ENCODE assay signal across 21 cellular contexts in the genomic region with DNA sequence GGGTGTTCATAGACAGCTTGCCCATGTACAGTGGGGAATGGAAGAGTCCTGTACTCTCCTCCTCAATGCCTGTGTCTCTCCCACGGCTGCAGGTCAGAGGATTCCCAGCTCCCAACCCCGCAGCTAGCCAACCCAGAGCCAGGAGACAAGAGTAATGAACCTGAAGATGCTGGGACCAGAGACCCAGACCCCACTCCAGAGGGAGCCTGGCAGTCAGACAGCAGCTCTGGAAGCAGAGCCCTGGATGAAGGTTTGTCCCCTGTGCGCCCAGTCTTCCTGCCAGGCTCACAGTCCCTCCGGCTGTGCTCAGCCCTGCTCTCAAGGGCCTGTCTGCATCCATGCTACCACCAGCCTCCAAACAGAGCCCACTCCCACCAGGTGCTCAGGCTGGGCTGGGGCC. TPM values are rescaled to one million over a fixed set of nuclear protein-coding genes. Genes with fewer than 3 reads are reported as not detected.
DNase-seq lines count a peak whose midpoint lies in the region; ATAC-seq and TF ChIP-seq lines count a peak whose summit lies in the region.
"Had no signal": no experiment of that assay in that cellular context is flagged by ENCODE, and none has a peak within 500 bp of the region (broad histone marks: within the 10 kb centered on the region; RNA-seq: fewer than 3 reads in every experiment).

No MANE protein-coding gene starts in this region.

- H2AK5ac ChIP-seq in mesenchymal stem cell (ENCODE audit: low read length, severe bottlenecking): no peak overlapping the region

- H4K8ac ChIP-seq in mesenchymal stem cell (ENCODE audit: low read length): peak overlapping the region; percentile 40

- H2BK15ac ChIP-seq in mesenchymal stem cell (ENCODE audit: low read depth, poor library complexity, severe bottlenecking): no peak overlapping the region

- H3K36me3 ChIP-seq in left ventricle myocardium inferior: peaks cover 4% of the 10 kb centered on the region
- no peaks in the 10 kb centered on the region for H3K36me3 ChIP-seq in mesenchymal stem cell (ENCODE audit: control insufficient read depth in 1 of 2, insufficient read depth in 2 of 2, low read depth in 1 of 2, low read length in 2 of 2)
- H3K36me3 ChIP-seq: BLaER1 had no signal

- no peak overlapping the region for H4K91ac ChIP-seq in mesenchymal stem cell (ENCODE audit: low read length)

- DNase-seq in Right ventricle myocardium superior (peak; percentile 40), left ventricle myocardium inferior (no peak), mesenchymal stem cell (no peak), posterior vena cava (ENCODE audit: low spot score) (peak; percentile 31), left colon (no peak), Kasumi-1 (lab: John Stamatoyannopoulos, UW) (no peak)
- DNase-seq: 8988T; Calu3; CD8-positive, alpha-beta T cell; DMS 273 treated with DMSO at 0.1 percent for 48 hours; DMS53; DND-41; EL; GM23248; HCEC 1CT had no signal

- H3K4me3 ChIP-seq in left ventricle myocardium inferior (no peak overlapping the region), mesenchymal stem cell (ENCODE audit: insufficient read depth in 1 of 2, low read depth in 1 of 2, low read length in 2 of 2) (no peak overlapping the region)
- H3K4me3 ChIP-seq: BLaER1, GM23248 had no signal

- H3K27ac ChIP-seq in left ventricle myocardium inferior (replicated peaks) (no peak overlapping the region), mesenchymal stem cell (ENCODE audit: low read length, poor library complexity, severe bottlenecking) (no peak overlapping the region)
- H3K27ac ChIP-seq: GM23248 had no signal

- WGBS in mesenchymal stem cell: 100% methylated on average over 3 of the region's 4 CpGs

- H3K4me1 ChIP-seq in left ventricle myocardium inferior (peaks cover 34% of the 10 kb centered on the region), mesenchymal stem cell (ENCODE audit: control insufficient read depth, insufficient read depth, low read depth, low read length) (peaks cover 8% of the 10 kb centered on the region)

- H2AFZ ChIP-seq in mesenchymal stem cell (ENCODE audit: low read depth, low read length): no peak overlapping the region
- H2AFZ ChIP-seq: GM23248 had no signal

- no peaks in the 10 kb centered on the region for H3K79me1 ChIP-seq in mesenchymal stem cell (replicated peaks; ENCODE audit: low read length, poor library complexity, severe bottlenecking)

- H3K9me3 ChIP-seq in left ventricle myocardium inferior (replicated peaks) (peaks cover 5% of the 10 kb centered on the region), mesenchymal stem cell (ENCODE audit: control insufficient read depth, low read length) (peaks cover 6% of the 10 kb centered on the region)

- no peak overlapping the region for H2BK120ac ChIP-seq in mesenchymal stem cell (ENCODE audit: low read depth, low read length)

- no peak overlapping the region for H3K23ac ChIP-seq in mesenchymal stem cell (ENCODE audit: low read length in 2 of 2)

- H2BK5ac ChIP-seq in mesenchymal stem cell (ENCODE audit: low read depth, low read length, poor library complexity, severe bottlenecking): no peak overlapping the region

- H3K27me3 ChIP-seq in left ventricle myocardium inferior (ENCODE audit: low read depth) (no peaks in the 10 kb centered on the region), mesenchymal stem cell (ENCODE audit: control insufficient read depth in 1 of 2, insufficient read depth in 1 of 2, low read length in 2 of 2) (peaks cover 19 to 28% of the 10 kb centered on the region in 2 experiments)
- H3K27me3 ChIP-seq: BLaER1 had no signal

- H3K9ac ChIP-seq in mesenchymal stem cell (ENCODE audit: low read length): no peak overlapping the region
- H3K9ac ChIP-seq: BLaER1, GM23248 had no signal

- H3K4ac ChIP-seq in mesenchymal stem cell (ENCODE audit: low read depth in 1 of 2, low read length in 2 of 2): no peak overlapping the region

- no peak overlapping the region for H3K4me2 ChIP-seq in mesenchymal stem cell (ENCODE audit: low read length, poor library complexity, severe bottlenecking)

- ATAC-seq in Right ventricle myocardium superior (ENCODE audit: poor library complexity): no peak
- no peak for ATAC-seq in left colon
- no peak for ATAC-seq in HG02938 (IDR thresholded peaks at IDR 0.05; ENCODE audit: unreplicated experiment)
- ATAC-seq: CD8-positive, alpha-beta T cell had no signal

- no peak overlapping the region for H2BK12ac ChIP-seq in mesenchymal stem cell (ENCODE audit: low read length in 2 of 2)

- H3K18ac ChIP-seq in mesenchymal stem cell (ENCODE audit: low read depth in 1 of 2, low read length in 2 of 2): no peak overlapping the region

- no peak for TF ChIP-seq CTCF in left ventricle myocardium inferior (IDR thresholded peaks at IDR 0.05; ENCODE audit: borderline replicate concordance)

- intact Hi-C loops in Right ventricle myocardium superior (cut with DNase I) (no loop called here), left ventricle myocardium inferior (cut with micrococcal nuclease) (no loop called here), posterior vena cava (cut with DNase I) (loop anchor here in 1 of 2 donors (1.0 kb wide), 1 partner anchor 226 kb away; no protein-coding TSS in a partner anchor), left colon (cut with DNase I, micrococcal nuclease) (no loop called here)

- H3K14ac ChIP-seq in mesenchymal stem cell (ENCODE audit: low read length in 2 of 2): no peak overlapping the region

RNA-seq across cellular contexts. Expression of gene EFCC1, which starts 29.5 kb away (rescaled TPM):
- total RNA-seq in Right ventricle myocardium superior: 2.4 TPM
- 1.5 TPM for total RNA-seq in left ventricle myocardium inferior
- polyA plus RNA-seq in mesenchymal stem cell (2013, experiment 1 of 2): 3.9 TPM
- polyA plus RNA-seq in mesenchymal stem cell (2013, experiment 2 of 2): 4.3 TPM
- total RNA-seq in posterior vena cava: 1 to 10 TPM; 1.3 to 2.1 TPM
- 1 to 10 TPM; 1.7 to 3.7 TPM for total RNA-seq in left colon
- total RNA-seq: A673, Calu3, G401, GM23248 had no signal
- polyA plus RNA-seq: GM23248, IgD-negative memory B cell had no signal

RNA-seq across cellular contexts. Expression of gene GP9, which starts 30.0 kb away (rescaled TPM):
- total RNA-seq in Right ventricle myocardium superior (not detected), left ventricle myocardium inferior (not detected), posterior vena cava (under 1 TPM in 1 of 2 donors, not detected in 1; 0.48 TPM), left colon (under 1 TPM; 0.39 to 0.55 TPM)
- polyA plus RNA-seq in mesenchymal stem cell (2013, experiment 1 of 2): not detected
- not detected for polyA plus RNA-seq in mesenchymal stem cell (2013, experiment 2 of 2)
- total RNA-seq: A673; Calu3; CD8-positive, alpha-beta T cell; G401; GM23248 had no signal
- polyA plus RNA-seq: AG04450, GM23248 had no signal

RNA-seq across cellular contexts. Expression of gene CFAP92, which starts 36.7 kb away (rescaled TPM):
- total RNA-seq in Right ventricle myocardium superior: not detected
- total RNA-seq in left ventricle myocardium inferior: 0.25 TPM
- polyA plus RNA-seq in mesenchymal stem cell (2013, experiment 1 of 2): 1.0 TPM
- 1.0 TPM for polyA plus RNA-seq in mesenchymal stem cell (2013, experiment 2 of 2)
- under 1 TPM; 0.14 to 0.28 TPM for total RNA-seq in posterior vena cava
- 1 to 10 TPM; 2.1 to 2.9 TPM for total RNA-seq in left colon
- total RNA-seq: A673, G401, GM23248 had no signal
- polyA plus RNA-seq: GM23248, IgD-negative memory B cell had no signal

Comparison
In these comparisons a context has a peak if more than half of its experiments do, and no peak if none do; other contexts are left out.
1. DNase-seq: peak in Right ventricle myocardium superior (single experiment) and posterior vena cava (single experiment); none in left ventricle myocardium inferior (single experiment), mesenchymal stem cell (single experiment), left colon (0 of 2) and Kasumi-1 (0 of 2).